In the genomic region with DNA sequence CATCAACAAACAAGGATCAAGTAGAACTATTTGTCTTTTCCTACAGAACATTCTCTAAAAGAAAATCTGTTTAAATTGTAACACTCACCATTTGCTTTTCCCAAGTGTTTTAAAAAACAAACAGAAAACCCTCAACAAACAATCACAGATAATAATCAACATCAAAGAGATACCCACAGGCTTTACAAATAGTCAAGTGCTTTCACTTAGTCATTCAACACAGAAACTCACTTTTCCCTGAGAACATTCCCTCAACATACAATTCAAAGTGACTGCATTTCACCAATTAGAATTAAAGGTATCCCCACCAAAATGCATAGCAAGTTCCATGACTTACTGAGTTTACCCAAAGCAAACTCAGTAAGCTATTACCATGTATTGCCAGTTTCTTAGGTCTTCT, we compare ENCODE assay signal across 36 cellular contexts.
DNase-seq lines count a peak whose midpoint lies in the region; ATAC-seq, FAIRE-seq and TF ChIP-seq lines count a peak whose summit lies in the region.
"Had no signal": no experiment of that assay in that cellular context is flagged by ENCODE, and none has a peak within 500 bp of the region (broad histone marks: within the 10 kb centered on the region; RNA-seq: fewer than 3 reads in every experiment).

No MANE protein-coding gene starts in this region.

- dilution Hi-C loops in mammary epithelial cell (cut with HindIII; ENCODE audit: low sequenced_read_pairs), result no loop called here

- intact Hi-C loops in mammary epithelial cell (cut with micrococcal nuclease) (no loop called here), MCF 10A (cut with micrococcal nuclease) (loop anchor here (10.0 kb wide), 1 partner anchor 149 kb away; the partner anchor contains the start of genes NR2F1 and NR2F1-AS1), HepG2 (cut with micrococcal nuclease; ENCODE audit: unreplicated experiment) (no loop called here), right lobe of liver (cut with DNase I) (no loop called here)

- no peak for TF ChIP-seq CTCF in mammary epithelial cell (conservative IDR thresholded peaks at IDR 0.05 in 1 of 2, IDR thresholded peaks at IDR 0.05 in 1 of 2; ENCODE audit: extremely low read depth in 1 of 2, insufficient read depth in 1 of 2, low read depth in 1 of 2, low read length in 2 of 2)
- no peak for TF ChIP-seq CTCF in MCF 10A (IDR thresholded peaks at IDR 0.05; ENCODE audit: unreplicated experiment)
- no peak for TF ChIP-seq CTCF in HepG2 (CRISPR knock-in tag; IDR thresholded peaks at IDR 0.05)
- no peak for TF ChIP-seq CTCF in right lobe of liver (IDR thresholded peaks at IDR 0.05)
- TF ChIP-seq CTCF in upper lobe of left lung (IDR thresholded peaks at IDR 0.05), result no peak

- FAIRE-seq in HepG2 (lab: Jason Lieb, UNC), result no peak
- no peak for FAIRE-seq in H54 (lab: Jason Lieb, UNC)
- FAIRE-seq: A204.1, A549, D721Med had no signal

- in situ Hi-C loops in mammary epithelial cell (cut with MboI; ENCODE audit: low sequenced_read_pairs in 2 of 2), result no loop called here
- in situ Hi-C loops in HepG2 (cut with HindIII; ENCODE audit: extremely low pct_ligation_motif_present, low pct_unique_long_range_greater_than_20kb), result no loop called here

- no peak for ATAC-seq in HepG2
- no peak for ATAC-seq in right lobe of liver
- no peak for ATAC-seq in upper lobe of left lung (ENCODE audit: low FRiP score in 2 of 2)
- ATAC-seq: A549; CD8-positive, alpha-beta T cell had no signal

- TF ChIP-seq POLR2A in HepG2 (IDR thresholded peaks at IDR 0.05; ENCODE audit: insufficient read depth in 1 of 2, low read depth in 2 of 2, low read length in 2 of 2) (no peak), right lobe of liver (IDR thresholded peaks at IDR 0.05) (no peak), upper lobe of left lung (IDR thresholded peaks at IDR 0.05) (no peak), H54 (IDR thresholded peaks at IDR 0.05; ENCODE audit: low read depth, low read length) (no peak)

- H3K36me3 ChIP-seq in mammary epithelial cell (ENCODE audit: insufficient read depth, low read length) (no peaks in the 10 kb centered on the region), HepG2 (replicated peaks in 1 of 2; ENCODE audit: control insufficient read depth in 1 of 2, insufficient read depth in 2 of 2, low read length in 2 of 2) (no peaks in the 10 kb centered on the region), right lobe of liver (no peaks in the 10 kb centered on the region), upper lobe of left lung (no peaks in the 10 kb centered on the region)
- H3K36me3 ChIP-seq: BE2C; BLaER1; BLaER1 treated with 17β-estradiol and CSF1 and Interleukin-3, amounts not matched to agents 10 nM and 100 nM had no signal

- H3K4me3 Mint-ChIP-seq in MCF 10A (ENCODE audit: unreplicated experiment), result no peak overlapping the region
- H3K4me3 Mint-ChIP-seq: B cell; CD14-positive monocyte; CD4-positive, alpha-beta memory T cell; CD4-positive, alpha-beta T cell; CD4-positive, CD25-positive, alpha-beta regulatory T cell; CD8-positive, alpha-beta memory T cell; CD8-positive, alpha-beta T cell had no signal

- H3K4me1 Mint-ChIP-seq in MCF 10A (ENCODE audit: insufficient read depth, unreplicated experiment), result peaks cover 6% of the 10 kb centered on the region
- H3K4me1 Mint-ChIP-seq: B cell; CD14-positive monocyte; CD4-positive, alpha-beta memory T cell; CD4-positive, CD25-positive, alpha-beta regulatory T cell; CD8-positive, alpha-beta memory T cell had no signal

- H3K4me1 ChIP-seq in mammary epithelial cell (ENCODE audit: insufficient read depth, low read length), result no peaks in the 10 kb centered on the region
- peaks cover 6% of the 10 kb centered on the region; the same call in 1 of the 2 replicates for H3K4me1 ChIP-seq in HepG2 (ENCODE audit: insufficient read depth, low read length)
- H3K4me1 ChIP-seq in right lobe of liver, result no peaks in the 10 kb centered on the region
- no peaks in the 10 kb centered on the region for H3K4me1 ChIP-seq in upper lobe of left lung
- H3K4me1 ChIP-seq: BE2C; BLaER1; BLaER1 treated with 17β-estradiol and CSF1 and Interleukin-3, amounts not matched to agents 10 nM and 100 nM; Caco-2 had no signal

- POLR2A ChIA-PET in MCF 10A (lab: Yijun Ruan, JAX), result no interaction called here
- POLR2A ChIA-PET in HepG2 (lab: Yijun Ruan, JAX), result no interaction called here

- H3K36me3 Mint-ChIP-seq in MCF 10A (ENCODE audit: insufficient read depth, unreplicated experiment), result no peaks in the 10 kb centered on the region
- H3K36me3 Mint-ChIP-seq: CD14-positive monocyte; CD4-positive, alpha-beta memory T cell; CD4-positive, CD25-positive, alpha-beta regulatory T cell; CD8-positive, alpha-beta memory T cell; CD8-positive, alpha-beta T cell had no signal

- CTCF ChIA-PET in mammary epithelial cell (lab: Charles Lee; ENCODE audit: low non-redundant PET), result no interaction called here
- CTCF ChIA-PET in MCF 10A (lab: Yijun Ruan, JAX), result interaction anchor here (0.6 kb wide), 1 partner anchor 815 kb away, joined by 3 read pairs; no protein-coding TSS in a partner anchor
- CTCF ChIA-PET in HepG2 (lab: Yijun Ruan, JAX; ENCODE audit: low intra/inter-chr PET ratio, low total read pairs), result no interaction called here

- H3K4me2 ChIP-seq in mammary epithelial cell (ENCODE audit: insufficient read depth, low read depth, low read length) (no peak overlapping the region), HepG2 (ENCODE audit: low read depth, low read length) (no peak overlapping the region)
- H3K4me2 ChIP-seq: A549; BLaER1; BLaER1 treated with 17β-estradiol and CSF1 and Interleukin-3, amounts not matched to agents 10 nM and 100 nM had no signal

- peaks cover 8% of the 10 kb centered on the region for H3K9me3 Mint-ChIP-seq in MCF 10A (ENCODE audit: unreplicated experiment)
- H3K9me3 Mint-ChIP-seq: CD4-positive, CD25-positive, alpha-beta regulatory T cell; CD8-positive, alpha-beta T cell had no signal

- H3K27me3 ChIP-seq in mammary epithelial cell (ENCODE audit: insufficient read depth, low read length), result no peaks in the 10 kb centered on the region
- no peaks in the 10 kb centered on the region for H3K27me3 ChIP-seq in HepG2 (ENCODE audit: control insufficient read depth in 1 of 2, insufficient read depth in 2 of 2, low read length in 2 of 2)
- H3K27me3 ChIP-seq in right lobe of liver, result no peaks in the 10 kb centered on the region
- H3K27me3 ChIP-seq in upper lobe of left lung, result no peaks in the 10 kb centered on the region
- H3K27me3 ChIP-seq: BE2C; BLaER1; BLaER1 treated with 17β-estradiol and CSF1 and Interleukin-3, amounts not matched to agents 10 nM and 100 nM had no signal

- H3K27ac ChIP-seq in mammary epithelial cell (ENCODE audit: insufficient read depth, low read depth, low read length), result no peak overlapping the region
- H3K27ac ChIP-seq in HepG2 (ENCODE audit: extremely low read length, insufficient read depth, low read length), result no peak overlapping the region
- H3K27ac ChIP-seq in right lobe of liver, result no peak overlapping the region
- H3K27ac ChIP-seq in upper lobe of left lung, result no peak overlapping the region
- H3K27ac ChIP-seq: 22Rv1; A549; BLaER1; BLaER1 treated with 17β-estradiol and CSF1 and Interleukin-3, amounts not matched to agents 10 nM and 100 nM; C4-2B had no signal

- no TSS peak for BruUV-seq in mammary epithelial cell (replicated peaks; lab: Mats Ljungman, UMichigan)
- BruUV-seq in MCF 10A (replicated peaks; lab: Mats Ljungman, UMichigan), result no TSS peak
- no TSS peak for BruUV-seq in HepG2 (replicated peaks; lab: Mats Ljungman, UMichigan)

- no peak overlapping the region for H3K9ac ChIP-seq in mammary epithelial cell (ENCODE audit: insufficient read depth, low read length)
- no peak overlapping the region for H3K9ac ChIP-seq in HepG2 (ENCODE audit: insufficient read depth, low read depth, low read length)
- H3K9ac ChIP-seq: BLaER1; BLaER1 treated with 17β-estradiol and CSF1 and Interleukin-3, amounts not matched to agents 10 nM and 100 nM had no signal

- H3K4me3 ChIP-seq in mammary epithelial cell (replicated peaks in 1 of 3; ENCODE audit: insufficient read depth in 1 of 3, low read depth in 2 of 3, low read length in 3 of 3) (no peak overlapping the region), HepG2 (replicated peaks in 1 of 3; ENCODE audit: insufficient read depth in 1 of 3, low read depth in 2 of 3, low read length in 3 of 3) (no peak overlapping the region), right lobe of liver (no peak overlapping the region), upper lobe of left lung (no peak overlapping the region)
- H3K4me3 ChIP-seq: A549; BLaER1; BLaER1 treated with 17β-estradiol and CSF1 and Interleukin-3, amounts not matched to agents 10 nM and 100 nM had no signal

- no peak overlapping the region for H3K27ac Mint-ChIP-seq in MCF 10A (ENCODE audit: low read depth, unreplicated experiment)
- H3K27ac Mint-ChIP-seq: B cell; CD14-positive monocyte; CD4-positive, alpha-beta memory T cell; CD4-positive, alpha-beta T cell; CD8-positive, alpha-beta T cell had no signal

- no peaks in the 10 kb centered on the region for H4K20me1 ChIP-seq in mammary epithelial cell (ENCODE audit: insufficient read depth, low read length)
- H4K20me1 ChIP-seq in HepG2 (ENCODE audit: insufficient read depth, low read length), result no peaks in the 10 kb centered on the region
- H4K20me1 ChIP-seq: BLaER1; BLaER1 treated with 17β-estradiol and CSF1 and Interleukin-3, amounts not matched to agents 10 nM and 100 nM had no signal

- H3K79me2 ChIP-seq in mammary epithelial cell (ENCODE audit: insufficient read depth, low read length) (no peaks in the 10 kb centered on the region), HepG2 (ENCODE audit: insufficient read depth, low read length) (no peaks in the 10 kb centered on the region)

- DNase-seq in mammary epithelial cell (peak; percentile 9), MCF 10A (ENCODE audit: unreplicated experiment) (no peak), HepG2 (ENCODE audit: low spot score) (no peak), right lobe of liver (no peak), DMS53 (lab: John Stamatoyannopoulos, UW) (peak; percentile 57), DMS53 treated with DMSO at 0.1 percent for 48 hours (lab: John Stamatoyannopoulos, UW; ENCODE audit: unreplicated experiment) (peak; percentile 42), upper lobe of left lung (no peak), H54 (ENCODE audit: insufficient read length, low spot score) (no peak)
- DNase-seq: 8988T; ACHN; AML-193; BE2C; C1 segment of cervical spinal cord; Caco-2; Calu3; CD4-positive, alpha-beta memory T cell; CD4-positive, alpha-beta T cell; CD4-positive, CD25-positive, alpha-beta regulatory T cell; CD8-positive, alpha-beta memory T cell; CD8-positive, alpha-beta T cell; COR-L47; DMS 273 treated with DMSO at 0.1 percent for 48 hours; DMS153; DMS79; DMS79 treated with DMSO at 0.1 percent for 48 hours; DND-41; EL had no signal

- H3K9me3 ChIP-seq in mammary epithelial cell (replicated peaks; ENCODE audit: insufficient read depth, low read length), result no peaks in the 10 kb centered on the region
- 0 out of 2 replicates have a peak, but pooled peaks cover under 1% of the 10 kb centered on the region for H3K9me3 ChIP-seq in HepG2 (ENCODE audit: low read length)
- no peaks in the 10 kb centered on the region for H3K9me3 ChIP-seq in right lobe of liver
- no peaks in the 10 kb centered on the region for H3K9me3 ChIP-seq in upper lobe of left lung
- H3K9me3 ChIP-seq: A549; BE2C; BLaER1; BLaER1 treated with 17β-estradiol and CSF1 and Interleukin-3, amounts not matched to agents 10 nM and 100 nM; Caco-2 had no signal

- H2AFZ ChIP-seq in mammary epithelial cell (ENCODE audit: low read depth, low read length), result no peak overlapping the region
- H2AFZ ChIP-seq in HepG2 (ENCODE audit: low read length), result no peak overlapping the region

- TF ChIP-seq EP300 in HepG2 (IDR thresholded peaks at IDR 0.05; ENCODE audit: low read depth in 2 of 2, low read length in 2 of 2), result peak in 1 of 2 experiments; percentile 30; a peak in 1 of 4 replicates
- no peak for TF ChIP-seq EP300 in HepG2 (CRISPR knock-in tag; IDR thresholded peaks at IDR 0.05; ENCODE audit: borderline replicate concordance)
- TF ChIP-seq EP300 in upper lobe of left lung (IDR thresholded peaks at IDR 0.05), result no peak

- TF ChIP-seq RAD21 in HepG2 (CRISPR knock-in tag; IDR thresholded peaks at IDR 0.05), result no peak

- no peaks in the 10 kb centered on the region for H3K27me3 Mint-ChIP-seq in MCF 10A (ENCODE audit: insufficient read depth, unreplicated experiment)
- H3K27me3 Mint-ChIP-seq: B cell; CD4-positive, alpha-beta T cell; CD4-positive, CD25-positive, alpha-beta regulatory T cell had no signal

Comparison
In these comparisons a context has a peak if more than half of its experiments do, and no peak if none do; other contexts are left out.
1. DNase-seq: peak in mammary epithelial cell (single experiment), DMS53 (single experiment) and DMS53 treated with DMSO at 0.1 percent for 48 hours (single experiment); none in MCF 10A (single experiment), HepG2 (single experiment), right lobe of liver (0 of 3), upper lobe of left lung (0 of 2) and H54 (single experiment).